In genomic region chr12:49055978-49056754, GRCh38 we compare ENCODE assay signal across 8 cellular contexts. TPM values are rescaled to one million over a fixed set of nuclear protein-coding genes. Genes with fewer than 3 reads are reported as not detected.
A peak's percentile ranks its signal among the peaks of the same experiment; 100 is the strongest.
DNase-seq lines count a peak whose midpoint lies in the region; ATAC-seq, FAIRE-seq and TF ChIP-seq lines count a peak whose summit lies in the region.

No MANE protein-coding gene starts in this region.

- DNase-seq in NCI-H2107 treated with DMSO at 0.1 percent for 48 hours (lab: John Stamatoyannopoulos, UW; ENCODE audit: unreplicated experiment) (peak; percentile 9), NCI-H2107 (lab: John Stamatoyannopoulos, UW) (no peak), HAP-1 (ENCODE audit: low spot score in 2 of 2) (peak; percentile 65 to 68), NAMALWA (ENCODE audit: low spot score) (peak; percentile 81), H1 (ENCODE audit: low read depth in 1 of 2, low spot score in 2 of 2) (no peak), mesenchymal stem cell (peak; percentile 91)
- DNase-seq in activated CD4-positive, alpha-beta T cell treated with anti-CD3 and anti-CD28 coated beads, Interleukin-2, amount 10 ng/mL, durations not matched to agents 24 days and 14 days, result peak; percentile 88
- DNase-seq in stimulated activated naive CD8-positive, alpha-beta T cell treated with anti-CD3 and anti-CD28 coated beads, Interleukin-15, Interleukin-2, amounts not matched to agents 100 U/mL and 50 U/mL, for 24 hours, result peak; percentile 48

- H2BK20ac ChIP-seq in H1 (ENCODE audit: low read length), result no peak overlapping the region

- H3K27me3 ChIP-seq in HAP-1 (ENCODE audit: low read depth) (no peaks in the 10 kb centered on the region), H1 (replicated peaks in 1 of 4; ENCODE audit: control insufficient read depth in 3 of 4, extremely low read depth in 1 of 4, insufficient read depth in 3 of 4, low read length in 3 of 4) (no peaks in the 10 kb centered on the region), mesenchymal stem cell (ENCODE audit: control insufficient read depth in 1 of 2, insufficient read depth in 1 of 2, low read length in 2 of 2) (no peaks in the 10 kb centered on the region)

- peaks cover 11% of the 10 kb centered on the region; the same call in 1 of the 2 replicates for H3K4me1 ChIP-seq in HAP-1
- H3K4me1 ChIP-seq in H1 (replicated peaks in 1 of 4; ENCODE audit: control insufficient read depth in 3 of 4, insufficient read depth in 4 of 4, low read length in 3 of 4), result peaks cover 9 to 37% (median 13%) of the 10 kb centered on the region in 4 experiments
- H3K4me1 ChIP-seq in mesenchymal stem cell (ENCODE audit: control insufficient read depth, insufficient read depth, low read depth, low read length), result peaks cover 31% of the 10 kb centered on the region

- no peaks in the 10 kb centered on the region for H3K9me3 Mint-ChIP-seq in activated CD4-positive, alpha-beta T cell treated with anti-CD3 and anti-CD28 coated beads, Interleukin-2, amount 10 ng/mL, durations not matched to agents 24 days and 14 days

- H3K14ac ChIP-seq in H1 (ENCODE audit: insufficient read length) (no peak overlapping the region), mesenchymal stem cell (ENCODE audit: low read length in 2 of 2) (no peak overlapping the region)

- POLR2A ChIA-PET in H1 (lab: Charles Lee; ENCODE audit: partially characterized antibody), result interaction anchor here (0.6 to 5.6 kb wide), 14 partner anchors 9 to 209 kb away, joined by 3 to 29 read pairs (median 4); partner anchors contain the start of genes PRKAG1 and TUBA1B

- H2AK5ac ChIP-seq in H1 (ENCODE audit: low read depth, low read length), result no peak overlapping the region
- H2AK5ac ChIP-seq in mesenchymal stem cell (ENCODE audit: low read length, severe bottlenecking), result no peak overlapping the region

- H2BK5ac ChIP-seq in H1 (ENCODE audit: low read depth, low read length), result no peak overlapping the region
- no peak overlapping the region for H2BK5ac ChIP-seq in mesenchymal stem cell (ENCODE audit: low read depth, low read length, poor library complexity, severe bottlenecking)

- no peak for TF ChIP-seq CTCF in H1 (IDR thresholded peaks at IDR 0.05; ENCODE audit: control extremely low read depth in 1 of 3, insufficient read depth in 1 of 3, low read depth in 1 of 3, low read length in 3 of 3)

- 65% methylated on average over 7 of the region's 7 CpGs; no CpG with 5 or more reads in 1 of the 2 experiments for WGBS in H1 (ENCODE audit: extremely low coverage in 1 of 2, insufficient coverage in 1 of 2, insufficient read length in 1 of 2, insufficient replicate concordance in 2 of 2, low coverage in 1 of 2, low lambda C conversion rate in 2 of 2, missing lambda C conversion rate in 1 of 2), 2 experiments
- WGBS in mesenchymal stem cell, result 63% methylated on average over 6 of the region's 7 CpGs

- H4K91ac ChIP-seq in H1 (replicated peaks; ENCODE audit: insufficient read length, low read length) (no peak overlapping the region), mesenchymal stem cell (ENCODE audit: low read length) (no peak overlapping the region)

- H3K79me1 ChIP-seq in H1 (ENCODE audit: low read depth, low read length) (peaks cover 35% of the 10 kb centered on the region), mesenchymal stem cell (replicated peaks; ENCODE audit: low read length, poor library complexity, severe bottlenecking) (peaks cover 22% of the 10 kb centered on the region)

- H3K9me3 ChIP-seq in HAP-1, result no peaks in the 10 kb centered on the region
- H3K9me3 ChIP-seq in H1 (ENCODE audit: insufficient read depth in 2 of 2, low read depth in 1 of 2, low read length in 1 of 2), result no peaks in the 10 kb centered on the region
- no peaks in the 10 kb centered on the region for H3K9me3 ChIP-seq in mesenchymal stem cell (ENCODE audit: control insufficient read depth, low read length)

- no peak for TF ChIP-seq RAD21 in H1 (IDR thresholded peaks at IDR 0.05 in 1 of 2, conservative IDR thresholded peaks at IDR 0.05 in 1 of 2; ENCODE audit: low read depth in 2 of 2, low read length in 2 of 2)

- H3K23ac ChIP-seq in H1 (ENCODE audit: insufficient read length), result no peak overlapping the region
- no peak overlapping the region for H3K23ac ChIP-seq in mesenchymal stem cell (ENCODE audit: low read length in 2 of 2)

- H3K4ac ChIP-seq in H1 (replicated peaks; ENCODE audit: insufficient read length, low read depth, low read length) (no peak overlapping the region), mesenchymal stem cell (ENCODE audit: low read depth in 1 of 2, low read length in 2 of 2) (no peak overlapping the region)

- no peak overlapping the region for H2BK120ac ChIP-seq in H1 (replicated peaks; ENCODE audit: low read depth, low read length)
- no peak overlapping the region for H2BK120ac ChIP-seq in mesenchymal stem cell (ENCODE audit: low read depth, low read length)

- no peak for TF ChIP-seq POLR2A in H1 (IDR thresholded peaks at IDR 0.05; ENCODE audit: control extremely low read depth in 1 of 2, low read depth in 2 of 2, low read length in 2 of 2)

- CTCF ChIA-PET in H1 (lab: Charles Lee; ENCODE audit: partially characterized antibody), result interaction anchor here (0.6 to 3.2 kb wide), 15 partner anchors 8 to 155 kb away, joined by 3 to 35 read pairs (median 4); no protein-coding TSS in a partner anchor

- H3K27ac ChIP-seq in H1 (ENCODE audit: low read depth, low read length) (no peak overlapping the region), mesenchymal stem cell (ENCODE audit: low read length, poor library complexity, severe bottlenecking) (no peak overlapping the region)

- peaks cover 46% of the 10 kb centered on the region for H3K4me1 Mint-ChIP-seq in activated CD4-positive, alpha-beta T cell treated with anti-CD3 and anti-CD28 coated beads, Interleukin-2, amount 10 ng/mL, durations not matched to agents 24 days and 14 days

- H3K36me3 ChIP-seq in HAP-1 (replicated peaks) (peaks cover 45% of the 10 kb centered on the region), H1 (ENCODE audit: control insufficient read depth in 2 of 4, insufficient read depth in 4 of 4, low read length in 3 of 4) (peaks cover 23 to 41% (median 38%) of the 10 kb centered on the region in 4 experiments), mesenchymal stem cell (ENCODE audit: control insufficient read depth in 1 of 2, insufficient read depth in 2 of 2, low read depth in 1 of 2, low read length in 2 of 2) (peaks cover 38 to 43% of the 10 kb centered on the region in 2 experiments)

- H2BK15ac ChIP-seq in H1 (ENCODE audit: low read length) (no peak overlapping the region), mesenchymal stem cell (ENCODE audit: low read depth, poor library complexity, severe bottlenecking) (no peak overlapping the region)

- peak; percentile 79 for ATAC-seq in stimulated activated naive CD8-positive, alpha-beta T cell treated with anti-CD3 and anti-CD28 coated beads, Interleukin-15, Interleukin-2, amounts not matched to agents 100 U/mL and 50 U/mL, for 24 hours

- no peak overlapping the region for H3K56ac ChIP-seq in H1 (replicated peaks; ENCODE audit: insufficient read length, low read depth, low read length)

- H2BK12ac ChIP-seq in H1 (ENCODE audit: low read depth, low read length) (no peak overlapping the region), mesenchymal stem cell (ENCODE audit: low read length in 2 of 2) (no peak overlapping the region)

- peaks cover 56% of the 10 kb centered on the region for H3K36me3 Mint-ChIP-seq in activated CD4-positive, alpha-beta T cell treated with anti-CD3 and anti-CD28 coated beads, Interleukin-2, amount 10 ng/mL, durations not matched to agents 24 days and 14 days (ENCODE audit: low read depth)

- H3K4me3 ChIP-seq in HAP-1 (peak overlapping the region; percentile 91), H1 (ENCODE audit: extremely low read depth in 1 of 4, insufficient read depth in 2 of 4, low read depth in 3 of 4, low read length in 4 of 4) (peak overlapping the region in 1 of 4 experiments; percentile 25; a peak in 3 of 8 replicates), mesenchymal stem cell (ENCODE audit: insufficient read depth in 1 of 2, low read depth in 1 of 2, low read length in 2 of 2) (peak overlapping the region in 1 of 2 experiments; percentile 96)

- no peak for TF ChIP-seq EP300 in H1 (IDR thresholded peaks at IDR 0.05; ENCODE audit: borderline replicate concordance in 1 of 2, low read depth in 2 of 2, low read length in 2 of 2)

- peaks cover 42 to 68% of the 10 kb centered on the region in 2 experiments for H4K20me1 ChIP-seq in H1 (replicated peaks in 1 of 2; ENCODE audit: control insufficient read depth in 1 of 2, insufficient read depth in 2 of 2, low read length in 2 of 2)

- peak; percentile 93 for FAIRE-seq in H1 (lab: Jason Lieb, UNC)

- H3K18ac ChIP-seq in H1 (ENCODE audit: extremely low read depth, low read length), result no peak overlapping the region
- no peak overlapping the region for H3K18ac ChIP-seq in mesenchymal stem cell (ENCODE audit: low read depth in 1 of 2, low read length in 2 of 2)

- H4K8ac ChIP-seq in H1 (ENCODE audit: extremely low read depth, insufficient read depth, low read length), result no peak overlapping the region; the same call in 1 of the 2 replicates
- no peak overlapping the region for H4K8ac ChIP-seq in mesenchymal stem cell (ENCODE audit: low read length)

- in situ Hi-C loops in HAP-1 (cut with MboI; ENCODE audit: low sequenced_read_pairs), result no loop called here

- H3K27me3 Mint-ChIP-seq in activated CD4-positive, alpha-beta T cell treated with anti-CD3 and anti-CD28 coated beads, Interleukin-2, amount 10 ng/mL, durations not matched to agents 24 days and 14 days, result no peaks in the 10 kb centered on the region

- H3K23me2 ChIP-seq in H1 (ENCODE audit: low read depth, low read length), result peaks cover 13% of the 10 kb centered on the region

- H3K9ac ChIP-seq in H1 (replicated peaks in 1 of 4; ENCODE audit: extremely low read depth in 1 of 4, low read depth in 3 of 4, low read length in 3 of 4), result no peak overlapping the region; a peak in 1 of 7 replicates
- peak overlapping the region; percentile 97 for H3K9ac ChIP-seq in mesenchymal stem cell (ENCODE audit: low read length)

- H2AFZ ChIP-seq in H1 (ENCODE audit: low read length) (no peak overlapping the region), mesenchymal stem cell (ENCODE audit: low read depth, low read length) (no peak overlapping the region)

- H3K4me2 ChIP-seq in H1 (ENCODE audit: insufficient read depth in 1 of 2, low read depth in 2 of 2, low read length in 2 of 2) (peak overlapping the region; percentile 81 to 98), mesenchymal stem cell (ENCODE audit: low read length, poor library complexity, severe bottlenecking) (peak overlapping the region; percentile 17)

- H3K4me3 Mint-ChIP-seq in activated CD4-positive, alpha-beta T cell treated with anti-CD3 and anti-CD28 coated beads, Interleukin-2, amount 10 ng/mL, durations not matched to agents 24 days and 14 days, result peak overlapping the region; percentile 98

- intact Hi-C loops in activated CD4-positive, alpha-beta T cell treated with anti-CD3 and anti-CD28 coated beads, Interleukin-2, amount 10 ng/mL, durations not matched to agents 24 days and 14 days (cut with micrococcal nuclease), result loop anchor here (1.0 kb wide), 1 partner anchor 38 kb away; the partner anchor contains the start of gene PRKAG1

- no peak overlapping the region for H4K5ac ChIP-seq in H1 (ENCODE audit: insufficient read length, low read depth, low read length)

- H3K79me2 ChIP-seq in H1 (ENCODE audit: control insufficient read depth in 1 of 2, insufficient read depth in 2 of 2, low read length in 2 of 2), result peaks cover 51 to 68% of the 10 kb centered on the region in 2 experiments

- peak overlapping the region; percentile 74 for H3K27ac Mint-ChIP-seq in activated CD4-positive, alpha-beta T cell treated with anti-CD3 and anti-CD28 coated beads, Interleukin-2, amount 10 ng/mL, durations not matched to agents 24 days and 14 days

RNA-seq across cellular contexts. Expression of gene KMT2D, which starts 4.4 kb away (rescaled TPM):
- total RNA-seq in activated CD4-positive, alpha-beta T cell treated with anti-CD3 and anti-CD28 coated beads, Interleukin-2, amount 10 ng/mL, durations not matched to agents 24 days and 14 days, result 101 TPM in 2 replicates
- 86.3 and 92.3 TPM in 2 replicates for total RNA-seq in H1 (2021; fragmentation: NEBNext Ultra II Directional; extraction: Animal tissue kit (Norgen Biotek cat#: 25700))
- polyA plus RNA-seq in H1 (2011; rRNA removed), result 9.1 and 15.7 TPM in 2 replicates
- polyA plus RNA-seq in H1 (2011; cell fraction: cytosol; rRNA removed), result 14.5 TPM
- 56.4 TPM for polyA plus RNA-seq in H1 (2011; cell fraction: nucleus; rRNA removed)
- 30.8 to 49.4 TPM (median 44.1 TPM) in 4 replicates for polyA plus RNA-seq in H1 (2012, experiment 1 of 2)
- 16.1 TPM for polyA plus RNA-seq in H1 (2012, experiment 2 of 2)
- 18.0 TPM for polyA plus RNA-seq in H1 (2013, experiment 1 of 2)
- polyA plus RNA-seq in H1 (2013, experiment 2 of 2), result 12.9 TPM
- 34.4 and 39.4 TPM in 2 replicates for polyA minus RNA-seq in H1 (2011; rRNA and poly(A)+ RNA removed)
- 64.4 TPM for polyA minus RNA-seq in H1 (2011; cell fraction: cytosol; rRNA and poly(A)+ RNA removed)
- 44.7 TPM for polyA minus RNA-seq in H1 (2011; cell fraction: nucleus; rRNA and poly(A)+ RNA removed)
- polyA plus RNA-seq in mesenchymal stem cell (2013, experiment 1 of 2), result 14.1 TPM
- 11.6 TPM for polyA plus RNA-seq in mesenchymal stem cell (2013, experiment 2 of 2)

RNA-seq across cellular contexts. Expression of gene RHEBL1, which starts 13.6 kb away (rescaled TPM):
- total RNA-seq in activated CD4-positive, alpha-beta T cell treated with anti-CD3 and anti-CD28 coated beads, Interleukin-2, amount 10 ng/mL, durations not matched to agents 24 days and 14 days, result 10.9 and 11.8 TPM in 2 replicates
- total RNA-seq in H1 (2021; fragmentation: NEBNext Ultra II Directional; extraction: Animal tissue kit (Norgen Biotek cat#: 25700)), result 7.0 and 7.5 TPM in 2 replicates
- 8.1 and 9.4 TPM in 2 replicates for polyA plus RNA-seq in H1 (2011; rRNA removed)
- 8.9 TPM for polyA plus RNA-seq in H1 (2011; cell fraction: cytosol; rRNA removed)
- polyA plus RNA-seq in H1 (2011; cell fraction: nucleus; rRNA removed), result 8.4 TPM
- polyA plus RNA-seq in H1 (2012, experiment 1 of 2), result 6.8 to 8.2 TPM (median 7.4 TPM) in 4 replicates
- polyA plus RNA-seq in H1 (2012, experiment 2 of 2), result 6.5 TPM
- 4.7 TPM for polyA plus RNA-seq in H1 (2013, experiment 1 of 2)
- polyA plus RNA-seq in H1 (2013, experiment 2 of 2), result 4.9 TPM
- 5.3 and 7.7 TPM in 2 replicates for polyA minus RNA-seq in H1 (2011; rRNA and poly(A)+ RNA removed)
- 3.9 TPM for polyA minus RNA-seq in H1 (2011; cell fraction: cytosol; rRNA and poly(A)+ RNA removed)
- 3.0 TPM for polyA minus RNA-seq in H1 (2011; cell fraction: nucleus; rRNA and poly(A)+ RNA removed)
- polyA plus RNA-seq in mesenchymal stem cell (2013, experiment 1 of 2), result 0.83 TPM
- polyA plus RNA-seq in mesenchymal stem cell (2013, experiment 2 of 2), result 0.86 TPM

RNA-seq across cellular contexts. Expression of gene PRKAG1, which starts 37.6 kb away (rescaled TPM):
- total RNA-seq in activated CD4-positive, alpha-beta T cell treated with anti-CD3 and anti-CD28 coated beads, Interleukin-2, amount 10 ng/mL, durations not matched to agents 24 days and 14 days, result 75.3 and 89.8 TPM in 2 replicates
- 36.3 and 38.6 TPM in 2 replicates for total RNA-seq in H1 (2021; fragmentation: NEBNext Ultra II Directional; extraction: Animal tissue kit (Norgen Biotek cat#: 25700))
- 32.3 and 57.5 TPM in 2 replicates for polyA plus RNA-seq in H1 (2011; rRNA removed)
- 43.9 TPM for polyA plus RNA-seq in H1 (2011; cell fraction: cytosol; rRNA removed)
- polyA plus RNA-seq in H1 (2011; cell fraction: nucleus; rRNA removed), result 20.4 TPM
- polyA plus RNA-seq in H1 (2012, experiment 1 of 2), result 41.3 to 53.9 TPM (median 44.4 TPM) in 4 replicates
- 35.5 TPM for polyA plus RNA-seq in H1 (2012, experiment 2 of 2)
- 37.2 TPM for polyA plus RNA-seq in H1 (2013, experiment 1 of 2)
- 38.9 TPM for polyA plus RNA-seq in H1 (2013, experiment 2 of 2)
- 27.7 and 50.1 TPM in 2 replicates for polyA minus RNA-seq in H1 (2011; rRNA and poly(A)+ RNA removed)
- polyA minus RNA-seq in H1 (2011; cell fraction: cytosol; rRNA and poly(A)+ RNA removed), result 17.1 TPM
- 14.7 TPM for polyA minus RNA-seq in H1 (2011; cell fraction: nucleus; rRNA and poly(A)+ RNA removed)
- polyA plus RNA-seq in mesenchymal stem cell (2013, experiment 1 of 2), result 62.2 TPM
- 63.2 TPM for polyA plus RNA-seq in mesenchymal stem cell (2013, experiment 2 of 2)

RNA-seq across cellular contexts. Expression of gene DHH, which starts 38.4 kb away (rescaled TPM):
- total RNA-seq in activated CD4-positive, alpha-beta T cell treated with anti-CD3 and anti-CD28 coated beads, Interleukin-2, amount 10 ng/mL, durations not matched to agents 24 days and 14 days, result 0.07 and 0.09 TPM in 2 replicates
- 0.11 and 0.13 TPM in 2 replicates for total RNA-seq in H1 (2021; fragmentation: NEBNext Ultra II Directional; extraction: Animal tissue kit (Norgen Biotek cat#: 25700))
- 0.03 and 0.09 TPM in 2 replicates for polyA plus RNA-seq in H1 (2011; rRNA removed)
- 0.03 TPM for polyA plus RNA-seq in H1 (2011; cell fraction: cytosol; rRNA removed)
- 0.16 TPM for polyA plus RNA-seq in H1 (2011; cell fraction: nucleus; rRNA removed)
- polyA plus RNA-seq in H1 (2012, experiment 1 of 2), result 0.04 to 0.09 TPM (median 0.05 TPM) in 4 replicates
- not detected for polyA plus RNA-seq in H1 (2012, experiment 2 of 2)
- polyA plus RNA-seq in H1 (2013, experiment 1 of 2), result 0.04 TPM
- polyA plus RNA-seq in H1 (2013, experiment 2 of 2), result 0.06 TPM
- not detected in 2 replicates for polyA minus RNA-seq in H1 (2011; rRNA and poly(A)+ RNA removed)
- polyA minus RNA-seq in H1 (2011; cell fraction: cytosol; rRNA and poly(A)+ RNA removed), result not detected
- polyA minus RNA-seq in H1 (2011; cell fraction: nucleus; rRNA and poly(A)+ RNA removed), result not detected
- 0.03 TPM for polyA plus RNA-seq in mesenchymal stem cell (2013, experiment 1 of 2)
- not detected for polyA plus RNA-seq in mesenchymal stem cell (2013, experiment 2 of 2)

RNA-seq across cellular contexts. Expression of gene LMBR1L, which starts 54.5 kb away (rescaled TPM):
- total RNA-seq in activated CD4-positive, alpha-beta T cell treated with anti-CD3 and anti-CD28 coated beads, Interleukin-2, amount 10 ng/mL, durations not matched to agents 24 days and 14 days, result 39.9 and 43.7 TPM in 2 replicates
- 47.7 and 49.6 TPM in 2 replicates for total RNA-seq in H1 (2021; fragmentation: NEBNext Ultra II Directional; extraction: Animal tissue kit (Norgen Biotek cat#: 25700))
- 36.6 and 54.6 TPM in 2 replicates for polyA plus RNA-seq in H1 (2011; rRNA removed)
- 42.5 TPM for polyA plus RNA-seq in H1 (2011; cell fraction: cytosol; rRNA removed)
- 180 TPM for polyA plus RNA-seq in H1 (2011; cell fraction: nucleus; rRNA removed)
- polyA plus RNA-seq in H1 (2012, experiment 1 of 2), result 30.8 to 52.0 TPM (median 47.4 TPM) in 4 replicates
- 37.8 TPM for polyA plus RNA-seq in H1 (2012, experiment 2 of 2)
- polyA plus RNA-seq in H1 (2013, experiment 1 of 2), result 30.1 TPM
- 33.4 TPM for polyA plus RNA-seq in H1 (2013, experiment 2 of 2)
- polyA minus RNA-seq in H1 (2011; rRNA and poly(A)+ RNA removed), result 99.6 and 107 TPM in 2 replicates
- polyA minus RNA-seq in H1 (2011; cell fraction: cytosol; rRNA and poly(A)+ RNA removed), result 35.4 TPM
- 78.7 TPM for polyA minus RNA-seq in H1 (2011; cell fraction: nucleus; rRNA and poly(A)+ RNA removed)
- 33.9 TPM for polyA plus RNA-seq in mesenchymal stem cell (2013, experiment 1 of 2)
- polyA plus RNA-seq in mesenchymal stem cell (2013, experiment 2 of 2), result 30.6 TPM

Comparison
In these comparisons a context has a peak if more than half of its experiments do, and no peak if none do; other contexts are left out.
1. DNase-seq: peak in NCI-H2107 treated with DMSO at 0.1 percent for 48 hours (single experiment), HAP-1 (2 of 2), NAMALWA (single experiment), activated CD4-positive, alpha-beta T cell treated with anti-CD3 and anti-CD28 coated beads, Interleukin-2, amount 10 ng/mL, durations not matched to agents 24 days and 14 days (single experiment), mesenchymal stem cell (single experiment) and stimulated activated naive CD8-positive, alpha-beta T cell treated with anti-CD3 and anti-CD28 coated beads, Interleukin-15, Interleukin-2, amounts not matched to agents 100 U/mL and 50 U/mL, for 24 hours (single experiment); none in NCI-H2107 (single experiment) and H1 (0 of 2).